33 cellular contexts compared by ENCODE assay signal in the genomic region with DNA sequence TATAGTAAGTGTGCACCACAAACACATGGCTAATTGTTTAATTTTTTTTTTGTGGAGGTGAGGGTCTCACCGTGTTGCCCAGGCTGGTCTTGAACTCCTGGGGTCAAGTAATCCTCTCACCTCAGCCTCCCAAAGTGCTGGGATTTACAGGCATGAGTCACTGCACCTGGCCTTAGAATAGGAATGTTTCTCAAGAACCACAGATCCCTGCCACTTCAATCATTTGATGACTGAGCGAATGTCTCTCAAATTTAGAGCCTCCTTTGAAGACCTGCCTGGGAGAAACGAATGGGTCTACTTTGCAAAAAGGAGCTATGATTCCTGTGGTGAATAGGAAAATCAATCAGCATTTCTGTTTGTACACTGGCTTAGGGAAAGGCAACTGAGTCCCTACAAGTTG.
"Had no signal": no experiment of that assay in that cellular context is flagged by ENCODE, and none has a peak within 500 bp of the region (broad histone marks: within the 10 kb centered on the region; RNA-seq: fewer than 3 reads in every experiment).

No MANE protein-coding gene starts in this region.

- H3K27me3 ChIP-seq: dorsolateral prefrontal cortex, right lobe of liver, vagina had no signal

- H3K4me1 Mint-ChIP-seq: neural crest cell, WTC11 had no signal

- DNase-seq: activated CD4-positive, alpha-beta memory T cell treated with anti-CD3 and anti-CD28 coated beads, Interleukin-2, amount 10 ng/mL, durations not matched to agents 7 days and 5 days; activated CD4-positive, alpha-beta T cell treated with anti-CD3 and anti-CD28 coated beads for 1 hour; activated CD4-positive, alpha-beta T cell treated with anti-CD3 and anti-CD28 coated beads, Interleukin-2, amount 10 ng/mL, durations not matched to agents 7 days and 5 days; activated CD8-positive, alpha-beta memory T cell treated with anti-CD3 and anti-CD28 coated beads, Interleukin-2, amount 50 U/mL, for 48 hours; activated naive CD4-positive, alpha-beta T cell; activated T-cell treated with anti-CD3 and anti-CD28 coated beads, Interleukin-2, amount 50 U/mL, for 4 hours; anterior cingulate cortex; dorsolateral prefrontal cortex; effector memory CD4-positive, alpha-beta T cell; glutamatergic neuron; left cardiac atrium; midbrain; naive thymus-derived CD4-positive, alpha-beta T cell; occipital lobe; right lobe of liver; stimulated activated CD4-positive, alpha-beta T cell treated with anti-CD3 and anti-CD28 coated beads, Interleukin-12 subunit alpha, Interleukin-12 subunit beta, amount 100 ng/mL, for 4 hours; stimulated activated CD4-positive, alpha-beta T cell treated with anti-CD3 and anti-CD28 coated beads, Interleukin-4, amount 100 ng/mL, for 1 hour; stimulated activated naive CD8-positive, alpha-beta T cell treated with anti-CD3 and anti-CD28 coated beads, Interleukin-15, Interleukin-2, amounts not matched to agents 100 U/mL and 50 U/mL, for 24 hours; T-helper 2 cell had no signal

- H3K4me3 ChIP-seq: coronary artery, dorsolateral prefrontal cortex, right lobe of liver, skin epidermis, vagina had no signal

- H3K9me3 Mint-ChIP-seq: activated T-cell treated with anti-CD3 and anti-CD28 coated beads, Interleukin-2, amount 50 U/mL, for 4 hours; type B pancreatic cell had no signal

- H3K27ac Mint-ChIP-seq: activated CD4-positive, alpha-beta memory T cell treated with anti-CD3 and anti-CD28 coated beads, Interleukin-2, amount 10 ng/mL, durations not matched to agents 7 days and 5 days; activated CD4-positive, alpha-beta T cell treated with anti-CD3 and anti-CD28 coated beads, Interleukin-2, amount 10 ng/mL, durations not matched to agents 7 days and 5 days; activated naive CD4-positive, alpha-beta T cell treated with anti-CD3 and anti-CD28 coated beads, Interleukin-2, amount 50 U/mL, for 72 hours; activated T-helper 2 cell treated with anti-CD3 and anti-CD28 coated beads, Interferon-gamma antibody, Interleukin-2, Interleukin-4, amounts not matched to agents 10 μg/mL and 5 μg/mL and 100 μg/mL, durations not matched to agents 14 hours and 24 hours and 36 hours; memory B cell; naive thymus-derived CD4-positive, alpha-beta T cell; type B pancreatic cell; WTC11 had no signal

- H3K36me3 Mint-ChIP-seq: type B pancreatic cell had no signal

- H3K4me1 ChIP-seq: vagina had no signal

- H3K9me3 ChIP-seq: right lobe of liver, thoracic aorta, vagina had no signal

- H3K27ac ChIP-seq: coronary artery, dorsolateral prefrontal cortex, right lobe of liver, skin epidermis, thoracic aorta, vagina had no signal

- H3K36me3 ChIP-seq: right lobe of liver, thoracic aorta, vagina had no signal

- H3K27me3 Mint-ChIP-seq: type B pancreatic cell had no signal

- H3K4me3 Mint-ChIP-seq: activated CD4-positive, alpha-beta memory T cell treated with anti-CD3 and anti-CD28 coated beads, Interleukin-2, amount 10 ng/mL, durations not matched to agents 7 days and 5 days; activated CD4-positive, alpha-beta T cell treated with anti-CD3 and anti-CD28 coated beads, Interleukin-2, amount 10 ng/mL, durations not matched to agents 7 days and 5 days; activated T-cell treated with anti-CD3 and anti-CD28 coated beads, Interleukin-2, amount 50 U/mL, for 4 hours; memory B cell; naive thymus-derived CD4-positive, alpha-beta T cell; neural crest cell; type B pancreatic cell; WTC11 had no signal

- FAIRE-seq: frontal cortex, keratinocyte had no signal

- ATAC-seq: activated naive CD4-positive, alpha-beta T cell treated with anti-CD3 and anti-CD28 coated beads, Interleukin-2, amount 50 U/mL, for 72 hours; activated T-cell treated with anti-CD3 and anti-CD28 coated beads, Interleukin-2, amount 50 U/mL, for 4 hours; esophagus mucosa; left cardiac atrium; naive thymus-derived CD4-positive, alpha-beta T cell; SK-N-SH treated with all-trans-retinoic acid at 6 μM for 48 hours; stimulated activated naive CD8-positive, alpha-beta T cell treated with anti-CD3 and anti-CD28 coated beads, Interleukin-15, Interleukin-2, amounts not matched to agents 100 U/mL and 50 U/mL, for 24 hours; WTC11 had no signal
